ENCODE assay signal across 1 cellular context in the genomic region with DNA sequence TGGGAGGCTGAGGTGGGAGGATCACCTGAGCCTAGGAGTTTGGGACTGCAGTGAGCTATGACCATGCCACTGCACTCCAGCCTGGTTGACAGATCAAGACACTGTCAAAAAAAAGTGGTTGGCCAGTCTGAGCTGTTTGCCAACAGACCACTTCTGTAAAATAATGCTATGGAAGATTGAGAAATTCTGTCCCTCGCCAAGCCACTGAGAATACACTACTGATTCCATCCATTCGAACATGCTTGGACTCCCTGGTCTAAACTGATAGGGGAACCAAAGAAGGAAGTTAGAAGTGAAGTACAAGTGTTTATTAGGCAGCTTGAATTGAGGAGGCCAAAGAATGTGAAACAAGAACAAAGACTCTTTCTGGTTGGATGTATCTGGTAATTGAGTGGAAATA.
TF ChIP-seq lines count a peak whose summit lies in the region.

No MANE protein-coding gene starts in this region.

TF ChIP-seq in HepG2, 621 proteins besides CTCF, POLR2A, EP300 and RAD21 (continued from another document):
- TF ChIP-seq, protein P1, sequence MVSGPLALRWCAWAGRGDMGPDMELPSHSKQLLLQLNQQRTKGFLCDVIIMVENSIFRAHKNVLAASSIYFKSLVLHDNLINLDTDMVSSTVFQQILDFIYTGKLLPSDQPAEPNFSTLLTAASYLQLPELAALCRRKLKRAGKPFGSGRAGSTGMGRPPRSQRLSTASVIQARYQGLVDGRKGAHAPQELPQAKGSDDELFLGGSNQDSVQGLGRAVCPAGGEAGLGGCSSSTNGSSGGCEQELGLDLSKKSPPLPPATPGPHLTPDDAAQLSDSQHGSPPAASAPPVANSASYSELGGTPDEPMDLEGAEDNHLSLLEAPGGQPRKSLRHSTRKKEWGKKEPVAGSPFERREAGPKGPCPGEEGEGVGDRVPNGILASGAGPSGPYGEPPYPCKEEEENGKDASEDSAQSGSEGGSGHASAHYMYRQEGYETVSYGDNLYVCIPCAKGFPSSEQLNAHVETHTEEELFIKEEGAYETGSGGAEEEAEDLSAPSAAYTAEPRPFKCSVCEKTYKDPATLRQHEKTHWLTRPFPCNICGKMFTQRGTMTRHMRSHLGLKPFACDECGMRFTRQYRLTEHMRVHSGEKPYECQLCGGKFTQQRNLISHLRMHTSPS (CRISPR knock-in tag; IDR thresholded peaks at IDR 0.05; ENCODE audit: low read depth): no peak
- no peak for TF ChIP-seq TCF7 (IDR thresholded peaks at IDR 0.05; ENCODE audit: low read depth)
- no peak for TF ChIP-seq HNRNPK (IDR thresholded peaks at IDR 0.05; ENCODE audit: low read depth, low read length, poor library complexity, severe bottlenecking)
- TF ChIP-seq, protein P2, sequence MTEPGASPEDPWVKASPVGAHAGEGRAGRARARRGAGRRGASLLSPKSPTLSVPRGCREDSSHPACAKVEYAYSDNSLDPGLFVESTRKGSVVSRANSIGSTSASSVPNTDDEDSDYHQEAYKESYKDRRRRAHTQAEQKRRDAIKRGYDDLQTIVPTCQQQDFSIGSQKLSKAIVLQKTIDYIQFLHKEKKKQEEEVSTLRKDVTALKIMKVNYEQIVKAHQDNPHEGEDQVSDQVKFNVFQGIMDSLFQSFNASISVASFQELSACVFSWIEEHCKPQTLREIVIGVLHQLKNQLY (CRISPR knock-in tag; IDR thresholded peaks at IDR 0.05): no peak
- TF ChIP-seq ZNF333 (CRISPR knock-in tag; IDR thresholded peaks at IDR 0.05; ENCODE audit: borderline replicate concordance): no peak
- TF ChIP-seq TARDBP (CRISPR knock-in tag; IDR thresholded peaks at IDR 0.05): no peak
TF ChIP-seq in HepG2: peak in this region for 0.
